In the genomic region with DNA sequence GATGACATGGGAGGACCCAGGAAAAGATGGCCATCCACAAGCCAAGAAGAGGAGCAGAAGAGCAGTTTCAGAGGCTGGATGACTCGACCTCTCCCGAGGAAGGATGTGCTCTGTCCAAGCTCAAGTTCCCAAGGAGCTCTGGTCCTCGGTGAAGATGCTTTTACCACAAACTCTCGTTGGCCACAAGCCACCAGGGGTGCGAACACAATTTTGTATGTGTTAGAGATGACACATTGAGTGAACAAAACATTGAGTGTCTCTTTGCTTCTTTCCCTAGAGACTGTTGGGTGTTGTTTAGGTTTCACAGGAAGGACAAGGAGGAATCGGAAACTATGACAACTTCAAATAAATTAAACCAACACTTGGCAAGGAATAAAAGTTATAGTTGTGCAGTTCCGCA, we compare ENCODE assay signal across 1 cellular context.
A peak's percentile ranks its signal among the peaks of the same experiment; 100 is the strongest.
TF ChIP-seq lines count a peak whose summit lies in the region.

No MANE protein-coding gene starts in this region.

TF ChIP-seq in GM12878, 131 proteins besides CTCF, POLR2A, EP300 and RAD21:
- TF ChIP-seq CHD4 (IDR thresholded peaks at IDR 0.05) = no peak
- TF ChIP-seq MEF2B (IDR thresholded peaks at IDR 0.05; ENCODE audit: partially characterized antibody, poor library complexity, severe bottlenecking) = peak; percentile 50
TF ChIP-seq in GM12878: peak in this region for 1.
